In genomic region chr1:85584264-85584781, GRCh38 we compare ENCODE assay signal across 11 cellular contexts. TPM values are rescaled to one million over a fixed set of nuclear protein-coding genes. Genes with fewer than 3 reads are reported as not detected.
DNase-seq lines count a peak whose midpoint lies in the region; ATAC-seq, FAIRE-seq and TF ChIP-seq lines count a peak whose summit lies in the region.
"Had no signal": no experiment of that assay in that cellular context is flagged by ENCODE, and none has a peak within 500 bp of the region (broad histone marks: within the 10 kb centered on the region; RNA-seq: fewer than 3 reads in every experiment).

No MANE protein-coding gene starts in this region.

- no peak overlapping the region for H3K27ac Mint-ChIP-seq in CD4-positive, alpha-beta memory T cell

- no peak for TF ChIP-seq RAD21 in HepG2 (CRISPR knock-in tag; IDR thresholded peaks at IDR 0.05)

- peaks cover 0 to 16% (median 3%) of the 10 kb centered on the region in 8 donors for H3K9me3 Mint-ChIP-seq in CD4-positive, alpha-beta memory T cell

- POLR2A ChIA-PET in HepG2 (lab: Yijun Ruan, JAX) = interaction anchor here (0.9 to 3.7 kb wide), 6 partner anchors 22 to 308 kb away, joined by 3 to 25 read pairs (median 8); partner anchors contain the start of genes BCL10 and ZNHIT6
- POLR2A ChIA-PET in CD4-positive, alpha-beta memory T cell (lab: Charles Lee; ENCODE audit: partially characterized antibody) = no interaction called here

- H3K4me1 Mint-ChIP-seq in CD4-positive, alpha-beta memory T cell = peaks cover 10 to 23% (median 14%) of the 10 kb centered on the region in 4 donors

- peaks cover 34 to 35% of the 10 kb centered on the region in 2 donors for H3K27me3 Mint-ChIP-seq in CD4-positive, alpha-beta memory T cell

- 26% methylated on average over 5 of the region's 5 CpGs for WGBS in HepG2 (ENCODE audit: low lambda C conversion rate)
- WGBS in right lobe of liver (ENCODE audit: insufficient coverage, low coverage, low lambda C conversion rate, missing lambda C conversion rate) = 66% methylated on average over 5 of the region's 5 CpGs
- WGBS in body of pancreas, 2 donors = 58% methylated on average over 5 of the region's 5 CpGs
- WGBS in aorta, 2 donors = 5 to 6% methylated on average over 5 of the region's 5 CpGs

- no peak for TF ChIP-seq CTCF in HepG2 (CRISPR knock-in tag; IDR thresholded peaks at IDR 0.05)
- TF ChIP-seq CTCF in right lobe of liver (IDR thresholded peaks at IDR 0.05) = no peak
- no peak for TF ChIP-seq CTCF in body of pancreas (IDR thresholded peaks at IDR 0.05)

- no peak for ATAC-seq in HepG2
- ATAC-seq in right lobe of liver = no peak
- ATAC-seq in body of pancreas = no peak
- ATAC-seq in aorta (ENCODE audit: low FRiP score) = no peak
- ATAC-seq in GM18870 (IDR thresholded peaks at IDR 0.05; ENCODE audit: unreplicated experiment) = no peak

- no peak overlapping the region for H2AFZ ChIP-seq in HepG2 (ENCODE audit: low read length)

- H3K9ac ChIP-seq in HepG2 (ENCODE audit: insufficient read depth, low read depth, low read length) = no peak overlapping the region
- H3K9ac ChIP-seq: BLaER1 treated with 17β-estradiol and CSF1 and Interleukin-3, amounts not matched to agents 10 nM and 100 nM had no signal

- H3K4me3 ChIP-seq in HepG2 (replicated peaks in 1 of 3; ENCODE audit: insufficient read depth in 1 of 3, low read depth in 2 of 3, low read length in 3 of 3) (no peak overlapping the region), right lobe of liver (no peak overlapping the region), body of pancreas (no peak overlapping the region), aorta (ENCODE audit: low read length in 2 of 2) (peak overlapping the region; percentile 39 to 72)
- H3K4me3 ChIP-seq in CD4-positive, alpha-beta memory T cell (ENCODE audit: low read length in 2 of 2) = no peak overlapping the region
- H3K4me3 ChIP-seq: BLaER1 treated with 17β-estradiol and CSF1 and Interleukin-3, amounts not matched to agents 10 nM and 100 nM had no signal

- in situ Hi-C loops in HepG2 (cut with HindIII; ENCODE audit: extremely low pct_ligation_motif_present, low pct_unique_long_range_greater_than_20kb) = loop anchor here (10.0 kb wide), 1 partner anchor 100 kb away; no protein-coding TSS in a partner anchor

- H3K27ac ChIP-seq in HepG2 (ENCODE audit: extremely low read length, insufficient read depth, low read length) (no peak overlapping the region), right lobe of liver (no peak overlapping the region), body of pancreas (no peak overlapping the region), aorta (ENCODE audit: low read depth in 1 of 2, low read length in 2 of 2) (peak overlapping the region; percentile 18 to 58)
- H3K27ac ChIP-seq in CD4-positive, alpha-beta memory T cell (ENCODE audit: low read depth, low read length) = no peak overlapping the region
- H3K27ac ChIP-seq: BLaER1 treated with 17β-estradiol and CSF1 and Interleukin-3, amounts not matched to agents 10 nM and 100 nM had no signal

- TF ChIP-seq POLR2A in HepG2 (IDR thresholded peaks at IDR 0.05; ENCODE audit: insufficient read depth in 1 of 2, low read depth in 2 of 2, low read length in 2 of 2) = peak in 1 of 2 experiments; percentile 83; a peak in 2 of 4 replicates
- TF ChIP-seq POLR2A in right lobe of liver (IDR thresholded peaks at IDR 0.05) = no peak
- peak; percentile 22 to 69 (median 31) for TF ChIP-seq POLR2A in body of pancreas (IDR thresholded peaks at IDR 0.05)

- no peaks in the 10 kb centered on the region for H3K79me2 ChIP-seq in HepG2 (ENCODE audit: insufficient read depth, low read length)

- TF ChIP-seq EP300 in HepG2 (IDR thresholded peaks at IDR 0.05; ENCODE audit: low read depth in 2 of 2, low read length in 2 of 2) (no peak; a peak in 1 of 4 replicates), HepG2 (CRISPR knock-in tag; IDR thresholded peaks at IDR 0.05; ENCODE audit: borderline replicate concordance) (no peak)

- CTCF ChIA-PET in HepG2 (lab: Yijun Ruan, JAX; ENCODE audit: low intra/inter-chr PET ratio, low total read pairs) = no interaction called here
- CTCF ChIA-PET in CD4-positive, alpha-beta memory T cell (lab: Charles Lee; ENCODE audit: partially characterized antibody) = no interaction called here

- H3K4me1 ChIP-seq in HepG2 (ENCODE audit: insufficient read depth, low read length) (peaks cover 52% of the 10 kb centered on the region), right lobe of liver (peaks cover 0 to 5% (median 0%) of the 10 kb centered on the region in 4 donors), body of pancreas (peaks cover 4% of the 10 kb centered on the region), aorta (ENCODE audit: control insufficient read depth in 1 of 2, insufficient read depth in 2 of 2, low read length in 2 of 2) (no peaks in the 10 kb centered on the region)
- peaks cover 6% of the 10 kb centered on the region for H3K4me1 ChIP-seq in CD4-positive, alpha-beta memory T cell (ENCODE audit: insufficient read depth, low read length)
- H3K4me1 ChIP-seq: BLaER1 treated with 17β-estradiol and CSF1 and Interleukin-3, amounts not matched to agents 10 nM and 100 nM had no signal

- FAIRE-seq in HepG2 (lab: Jason Lieb, UNC) = no peak
- FAIRE-seq: frontal cortex had no signal

- no peak overlapping the region for H3K4me3 Mint-ChIP-seq in CD4-positive, alpha-beta memory T cell

- H3K36me3 Mint-ChIP-seq in CD4-positive, alpha-beta memory T cell = peaks cover 0 to 5% of the 10 kb centered on the region in 2 donors

- no peak overlapping the region for H3K4me2 ChIP-seq in HepG2 (ENCODE audit: low read depth, low read length)
- H3K4me2 ChIP-seq: BLaER1 treated with 17β-estradiol and CSF1 and Interleukin-3, amounts not matched to agents 10 nM and 100 nM had no signal

- peak; percentile 63 for DNase-seq in HepG2 (ENCODE audit: low spot score)
- no peak for DNase-seq in right lobe of liver
- no peak for DNase-seq in body of pancreas
- DNase-seq in kidney tubule cell (ENCODE audit: low spot score) = peak; percentile 91
- no peak for DNase-seq in aorta
- no peak for DNase-seq in NK-92 (lab: John Stamatoyannopoulos, UW; ENCODE audit: unreplicated experiment)
- no peak for DNase-seq in CD4-positive, alpha-beta memory T cell
- DNase-seq: stimulated activated CD4-positive, alpha-beta T cell treated with anti-CD3 and anti-CD28 coated beads, Interleukin-12 subunit alpha, Interleukin-12 subunit beta, amount 100 ng/mL, for 4 hours had no signal

- BruUV-seq in HepG2 (replicated peaks; lab: Mats Ljungman, UMichigan) = no TSS peak

- H3K9me3 ChIP-seq in HepG2 (ENCODE audit: low read length) (peaks cover 7% of the 10 kb centered on the region; the same call in 1 of the 2 replicates), right lobe of liver (no peaks in the 10 kb centered on the region), body of pancreas (no peaks in the 10 kb centered on the region), aorta (ENCODE audit: control insufficient read depth, low read length) (no peaks in the 10 kb centered on the region)
- no peaks in the 10 kb centered on the region for H3K9me3 ChIP-seq in CD4-positive, alpha-beta memory T cell (ENCODE audit: control insufficient read depth in 1 of 2, low read length in 2 of 2)

- H3K36me3 ChIP-seq in HepG2 (replicated peaks in 1 of 2; ENCODE audit: control insufficient read depth in 1 of 2, insufficient read depth in 2 of 2, low read length in 2 of 2) = peaks cover 4 to 13% of the 10 kb centered on the region in 2 experiments
- peaks cover 0 to 12% (median 4%) of the 10 kb centered on the region in 4 donors for H3K36me3 ChIP-seq in right lobe of liver
- H3K36me3 ChIP-seq in body of pancreas (replicated peaks in 1 of 2; ENCODE audit: insufficient read depth in 1 of 2, low read depth in 2 of 2) = no peaks in the 10 kb centered on the region
- peaks cover 0 to 5% of the 10 kb centered on the region in 2 donors for H3K36me3 ChIP-seq in aorta (ENCODE audit: control insufficient read depth in 1 of 2, insufficient read depth in 2 of 2, low read length in 1 of 2)
- H3K36me3 ChIP-seq in CD4-positive, alpha-beta memory T cell (ENCODE audit: insufficient read depth, low read length) = no peaks in the 10 kb centered on the region
- H3K36me3 ChIP-seq: BLaER1 treated with 17β-estradiol and CSF1 and Interleukin-3, amounts not matched to agents 10 nM and 100 nM had no signal

- H4K20me1 ChIP-seq in HepG2 (ENCODE audit: insufficient read depth, low read length) = peaks cover 8% of the 10 kb centered on the region; the same call in 1 of the 2 replicates
- H4K20me1 ChIP-seq: BLaER1 treated with 17β-estradiol and CSF1 and Interleukin-3, amounts not matched to agents 10 nM and 100 nM had no signal

- intact Hi-C loops in HepG2 (cut with micrococcal nuclease; ENCODE audit: unreplicated experiment) (loop anchor here (1.0 to 5.0 kb wide), 5 partner anchors 23 to 1743 kb away; partner anchors contain the start of genes LMO4 and ZNHIT6), right lobe of liver (cut with DNase I) (no loop called here), body of pancreas (cut with DNase I) (loop anchor here (10.0 kb wide), 1 partner anchor 280 kb away; no protein-coding TSS in a partner anchor), aorta (cut with DNase I) (loop anchor here in 1 of 2 donors (2.0 kb wide), 1 partner anchor 108 kb away; no protein-coding TSS in a partner anchor)
- intact Hi-C loops in CD4-positive, alpha-beta memory T cell (cut with micrococcal nuclease) = no loop called here

- H3K27me3 ChIP-seq in HepG2 (ENCODE audit: control insufficient read depth in 1 of 2, insufficient read depth in 2 of 2, low read length in 2 of 2) (peaks cover 0 to 3% of the 10 kb centered on the region in 2 experiments; a peak in 1 of 5 replicates), right lobe of liver (no peaks in the 10 kb centered on the region), body of pancreas (no peaks in the 10 kb centered on the region), aorta (ENCODE audit: control insufficient read depth in 1 of 2, insufficient read depth in 2 of 2, low read length in 1 of 2) (no peaks in the 10 kb centered on the region)
- H3K27me3 ChIP-seq in CD4-positive, alpha-beta memory T cell (ENCODE audit: insufficient read depth, low read length) = peaks cover 10% of the 10 kb centered on the region
- H3K27me3 ChIP-seq: BLaER1 treated with 17β-estradiol and CSF1 and Interleukin-3, amounts not matched to agents 10 nM and 100 nM had no signal

RNA-seq across cellular contexts. Expression of gene CCN1, which starts 3.8 kb away (rescaled TPM):
- 1.2 and 2.6 TPM in 2 replicates for total RNA-seq in HepG2 (2016; rRNA removed; fragmentation: Illumina TruSeq; extraction: Trizol)
- total RNA-seq in HepG2 (2016; cell fraction: cytosol; rRNA removed; fragmentation: Illumina TruSeq; extraction: Trizol; ENCODE audit: low read depth) = 0.30 and 0.35 TPM in 2 replicates
- 1.3 and 2.6 TPM in 2 replicates for total RNA-seq in HepG2 (2016; cell fraction: insoluble cytoplasmic fraction; rRNA removed; fragmentation: Illumina TruSeq; extraction: Trizol)
- 0.96 and 1.2 TPM in 2 replicates for total RNA-seq in HepG2 (2016; cell fraction: membrane; rRNA removed; fragmentation: Illumina TruSeq; extraction: Trizol)
- total RNA-seq in HepG2 (2016; cell fraction: nucleus; rRNA removed; fragmentation: Illumina TruSeq; extraction: Trizol) = 7.9 and 8.7 TPM in 2 replicates
- 12.5 and 14.9 TPM in 2 replicates for polyA plus RNA-seq in HepG2 (2011; rRNA removed)
- 14.0 and 14.8 TPM in 2 replicates for polyA plus RNA-seq in HepG2 (2011; cell fraction: cytosol; rRNA removed)
- polyA plus RNA-seq in HepG2 (2011; cell fraction: nucleus; rRNA removed) = 39.7 and 43.2 TPM in 2 replicates
- 12.9 and 24.7 TPM in 2 replicates for polyA plus RNA-seq in HepG2 (2012)
- 0.79 and 0.81 TPM in 2 replicates for polyA plus RNA-seq in HepG2 (2016; cell fraction: cytosol; fragmentation: Illumina TruSeq; extraction: Trizol; ENCODE audit: low read depth)
- polyA plus RNA-seq in HepG2 (2016; cell fraction: insoluble cytoplasmic fraction; fragmentation: Illumina TruSeq; extraction: Trizol; ENCODE audit: low read depth) = 2.6 and 3.5 TPM in 2 replicates
- 1.3 and 2.1 TPM in 2 replicates for polyA plus RNA-seq in HepG2 (2016; cell fraction: membrane; fragmentation: Illumina TruSeq; extraction: Trizol; ENCODE audit: low read depth)
- polyA plus RNA-seq in HepG2 (2016; cell fraction: nucleus; fragmentation: Illumina TruSeq; extraction: Trizol; ENCODE audit: insufficient read depth, low read depth) = 35.0 and 36.4 TPM in 2 replicates
- polyA minus RNA-seq in HepG2 (2011; rRNA and poly(A)+ RNA removed; ENCODE audit: low replicate concordance) = 6.4 and 13.6 TPM in 2 replicates
- polyA minus RNA-seq in HepG2 (2011; cell fraction: cytosol; rRNA and poly(A)+ RNA removed) = 13.9 and 16.1 TPM in 2 replicates
- 23.2 TPM in 2 replicates for polyA minus RNA-seq in HepG2 (2011; cell fraction: nucleus; rRNA and poly(A)+ RNA removed)
- 10 to 100 TPM in 5 of 6 experiments, 1 to 10 TPM in 1; 6.7 to 62.4 (median 47.8) TPM for total RNA-seq in right lobe of liver
- total RNA-seq in body of pancreas = 100 to 1,000 TPM in 1 of 2 donors, 10 to 100 TPM in 1; 63.3 to 135 TPM
- total RNA-seq in aorta = 1,000 to 10,000 TPM in 1 of 2 donors, 100 to 1,000 TPM in 1; 354 to 2,327 TPM
- 100 to 1,000 TPM in 1 of 2 donors, 10 to 100 TPM in 1; 56.5 to 949 TPM for polyA plus RNA-seq in aorta
- not detected for total RNA-seq in CD4-positive, alpha-beta memory T cell
- polyA plus RNA-seq in CD4-positive, alpha-beta memory T cell = not detected

Comparison
In these comparisons a context has a peak if more than half of its experiments do, and no peak if none do; other contexts are left out.
1. DNase-seq: peak in HepG2 (single experiment) and kidney tubule cell (single experiment); none in right lobe of liver (0 of 3), body of pancreas (0 of 4), aorta (0 of 2), NK-92 (single experiment) and CD4-positive, alpha-beta memory T cell (0 of 5).
2. intact Hi-C loops: an anchor here in HepG2 (1.0 to 5.0 kb wide) and body of pancreas (10.0 kb wide); none called in right lobe of liver and CD4-positive, alpha-beta memory T cell.
3. H3K27ac ChIP-seq: peak in aorta (2 of 2); none in HepG2 (single experiment), right lobe of liver (0 of 3), body of pancreas (0 of 4) and CD4-positive, alpha-beta memory T cell (single experiment).
4. H3K4me3 ChIP-seq: peak in aorta (2 of 2); none in HepG2 (0 of 3), right lobe of liver (0 of 3), body of pancreas (0 of 2) and CD4-positive, alpha-beta memory T cell (0 of 2).